In the genomic region with DNA sequence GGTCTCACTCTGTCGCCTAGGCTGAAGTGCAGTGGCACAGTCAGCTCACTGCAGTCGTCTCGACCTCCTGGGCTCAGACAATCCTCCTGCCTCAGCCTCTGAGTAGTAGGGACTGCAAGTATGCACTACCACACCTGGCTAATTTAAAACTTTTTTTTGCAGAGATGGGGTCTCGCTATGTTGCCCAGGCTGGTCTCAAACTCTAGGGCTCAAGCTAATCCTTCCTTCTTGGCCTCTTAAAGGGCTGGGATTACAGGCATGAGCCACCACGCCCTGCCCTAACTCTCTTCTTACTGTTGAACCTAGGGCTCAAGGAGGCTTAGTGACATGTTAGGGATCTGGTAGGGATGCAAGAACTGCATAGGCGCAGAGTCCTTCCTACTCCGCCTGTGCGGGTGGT, we compare ENCODE assay signal across 18 cellular contexts.
DNase-seq lines count a peak whose midpoint lies in the region; ATAC-seq, FAIRE-seq and TF ChIP-seq lines count a peak whose summit lies in the region.
"Had no signal": no experiment of that assay in that cellular context is flagged by ENCODE, and none has a peak within 500 bp of the region (broad histone marks: within the 10 kb centered on the region; RNA-seq: fewer than 3 reads in every experiment).

No MANE protein-coding gene starts in this region.

- 53% methylated on average over 8 of the region's 8 CpGs for WGBS in K562 (ENCODE audit: insufficient coverage, low coverage, missing lambda C conversion rate)

- H3K36me3 ChIP-seq in HEK293 (ENCODE audit: control insufficient read depth in 2 of 2, insufficient read depth in 1 of 2, low read length in 2 of 2) = peaks cover 0 to 19% of the 10 kb centered on the region in 2 experiments; a peak in 2 of 3 replicates
- H3K36me3 ChIP-seq in OCI-LY1 (ENCODE audit: insufficient read depth, low read length) = peaks cover 17% of the 10 kb centered on the region
- 0 out of 3 replicates have a peak, but pooled peaks cover 2% of the 10 kb centered on the region for H3K36me3 ChIP-seq in K562 (ENCODE audit: control insufficient read depth, insufficient read depth, low read length)
- H3K36me3 ChIP-seq in A673 (ENCODE audit: insufficient read depth, low read length, poor library complexity, severe bottlenecking) = no peaks in the 10 kb centered on the region
- peaks cover 9% of the 10 kb centered on the region; the same call in 1 of the 2 replicates for H3K36me3 ChIP-seq in MG63
- H3K36me3 ChIP-seq: HAP-1 had no signal

- H3K27me3 Mint-ChIP-seq in neural crest cell (ENCODE audit: low read depth) = no peaks in the 10 kb centered on the region
- H3K27me3 Mint-ChIP-seq: CD4-positive, alpha-beta memory T cell had no signal

- H3K9me3 Mint-ChIP-seq in neural crest cell = no peaks in the 10 kb centered on the region
- H3K9me3 Mint-ChIP-seq: CD14-positive monocyte; CD4-positive, alpha-beta memory T cell had no signal

- H3F3A ChIP-seq in OCI-LY1 (ENCODE audit: insufficient read depth, low read length) = no peaks in the 10 kb centered on the region

- H3K27ac ChIP-seq in HEK293 (ENCODE audit: extremely low read depth, low read depth, low read length) (no peak overlapping the region), OCI-LY1 (ENCODE audit: low read depth, low read length, poor library complexity, severe bottlenecking) (peak overlapping the region; percentile 64), K562 (ENCODE audit: extremely low read depth, low read depth, low read length) (no peak overlapping the region), A673 (ENCODE audit: low read depth, low read length, poor library complexity, severe bottlenecking) (no peak overlapping the region)
- H3K27ac ChIP-seq: A549, BLaER1, GM23248, HL-60 had no signal

- no TSS peak for BruUV-seq in K562 (replicated peaks; lab: Mats Ljungman, UMichigan)
- no TSS peak for BruUV-seq in A673 (replicated peaks; lab: Mats Ljungman, UMichigan)

- peak; percentile 12; the same call in 2 of the 3 replicates for ATAC-seq in K562
- ATAC-seq: A549 had no signal

- TF ChIP-seq CTCF in HEK293 (tag by site-specific recombination; IDR thresholded peaks at IDR 0.05) (no peak), OCI-LY1 (IDR thresholded peaks at IDR 0.05; ENCODE audit: low read length) (no peak), K562 (IDR thresholded peaks at IDR 0.05 in 2 of 3, conservative IDR thresholded peaks at IDR 0.05 in 1 of 3; ENCODE audit: insufficient read depth in 2 of 3, low read depth in 1 of 3, low read length in 3 of 3) (no peak), neural crest cell (conservative IDR thresholded peaks at IDR 0.05) (no peak), A673 (conservative IDR thresholded peaks at IDR 0.05; ENCODE audit: low read depth, low read length) (no peak)

- no peak for FAIRE-seq in K562 (lab: Jason Lieb, UNC)
- FAIRE-seq: A549, GM19239 had no signal

- H3K36me3 Mint-ChIP-seq in neural crest cell (ENCODE audit: low read depth) = peaks cover 2% of the 10 kb centered on the region

- POLR2A ChIA-PET in HEK293 (lab: Yijun Ruan, JAX) (interaction anchor here (0.6 kb wide), 1 partner anchor 262 kb away, joined by 3 read pairs; no protein-coding TSS in a partner anchor), K562 (lab: Yijun Ruan, JAX) (no interaction called here), A673 (lab: Charles Lee; ENCODE audit: low non-redundant PET) (no interaction called here)

- DNase-seq in K562 (ENCODE audit: extremely low read depth in 1 of 4, low spot score in 3 of 4) = no peak
- no peak for DNase-seq in neural crest cell (ENCODE audit: low read depth, low spot score)
- no peak for DNase-seq in A673 (ENCODE audit: low spot score)
- no peak for DNase-seq in MG63
- DNase-seq in A172 (ENCODE audit: low spot score) = no peak
- DNase-seq: CD4-positive, alpha-beta memory T cell; DMS153; DMS79; GF-D8; GM23248 had no signal

- no peaks in the 10 kb centered on the region for H3K9me1 ChIP-seq in K562 (ENCODE audit: control insufficient read depth, insufficient read depth, low read length)

- H3K9me2 ChIP-seq in OCI-LY1 (ENCODE audit: low read depth, low read length) = no peaks in the 10 kb centered on the region

- H3K4me1 Mint-ChIP-seq in neural crest cell = peaks cover 5% of the 10 kb centered on the region

- H4K20me1 ChIP-seq in OCI-LY1 (ENCODE audit: insufficient read depth, low read length) (no peaks in the 10 kb centered on the region), K562 (replicated peaks; ENCODE audit: control insufficient read depth, insufficient read depth, low read length) (no peaks in the 10 kb centered on the region)
- H4K20me1 ChIP-seq: BLaER1 had no signal

- H3K4me1 ChIP-seq in HEK293 (ENCODE audit: control insufficient read depth, insufficient read depth, low read length) (no peaks in the 10 kb centered on the region), OCI-LY1 (ENCODE audit: insufficient read depth, low read length, severe bottlenecking) (peaks cover 65% of the 10 kb centered on the region), K562 (replicated peaks in 1 of 2; ENCODE audit: control insufficient read depth in 2 of 2, insufficient read depth in 2 of 2, low read length in 2 of 2) (peaks cover 5 to 10% of the 10 kb centered on the region in 2 experiments; a peak in 4 of 5 replicates), A673 (ENCODE audit: insufficient read depth, low read length, poor library complexity, severe bottlenecking) (no peaks in the 10 kb centered on the region)
- H3K4me1 ChIP-seq: A549, HAP-1 had no signal

- in situ Hi-C loops in K562 (cut with MboI) = loop anchor here (25.0 kb wide), 1 partner anchor 729 kb away; no protein-coding TSS in a partner anchor

- CTCF ChIA-PET in HEK293 (lab: Yijun Ruan, JAX) = interaction anchor here (0.5 kb wide), 1 partner anchor 88 kb away, joined by 5 read pairs; no protein-coding TSS in a partner anchor
- CTCF ChIA-PET in K562 (lab: Yijun Ruan, JAX; ENCODE audit: low intra/inter-chr PET ratio) = no interaction called here
- CTCF ChIA-PET in A673 (lab: Charles Lee) = interaction anchor here (0.5 kb wide), 1 partner anchor 633 kb away, joined by 3 read pairs; no protein-coding TSS in a partner anchor

- H3K27ac Mint-ChIP-seq in neural crest cell (ENCODE audit: unreplicated experiment) = peak overlapping the region; percentile 9

- intact Hi-C loops in K562 (cut with micrococcal nuclease) (no loop called here), A673 (cut with micrococcal nuclease; ENCODE audit: unreplicated experiment) (loop anchor here (10.0 kb wide), 1 partner anchor 51 kb away; no protein-coding TSS in a partner anchor)

- H3K27me3 ChIP-seq in OCI-LY1 (ENCODE audit: insufficient read depth, low read length) = no peaks in the 10 kb centered on the region
- no peaks in the 10 kb centered on the region for H3K27me3 ChIP-seq in K562 (ENCODE audit: control insufficient read depth in 2 of 2, insufficient read depth in 2 of 2, low read length in 2 of 2)
- no peaks in the 10 kb centered on the region for H3K27me3 ChIP-seq in A673 (replicated peaks; ENCODE audit: insufficient read depth, low read depth, low read length, poor library complexity)
- no peaks in the 10 kb centered on the region for H3K27me3 ChIP-seq in MG63
- H3K27me3 ChIP-seq: BLaER1 had no signal

- no peak overlapping the region for H3K4me3 Mint-ChIP-seq in neural crest cell
- H3K4me3 Mint-ChIP-seq: CD14-positive monocyte; CD4-positive, alpha-beta memory T cell had no signal

- no peak for TF ChIP-seq RAD21 in K562 (CRISPR knock-in tag; conservative IDR thresholded peaks at IDR 0.05 in 1 of 2, IDR thresholded peaks at IDR 0.05 in 1 of 2)

- no peak for TF ChIP-seq POLR2A in K562 (conservative IDR thresholded peaks at IDR 0.05)

- H3K9ac ChIP-seq in OCI-LY1 (ENCODE audit: low read length) = no peak overlapping the region; the same call in 1 of the 2 replicates
- no peak overlapping the region for H3K9ac ChIP-seq in K562 (ENCODE audit: insufficient read depth in 1 of 2, low read depth in 2 of 2, low read length in 2 of 2)
- H3K9ac ChIP-seq: BLaER1, GM23248 had no signal

- H3K79me2 ChIP-seq in OCI-LY1 (ENCODE audit: insufficient read depth, low read length) = peaks cover 12% of the 10 kb centered on the region
- H3K79me2 ChIP-seq in K562 (ENCODE audit: control insufficient read depth, insufficient read depth, low read length) = no peaks in the 10 kb centered on the region

- no peak overlapping the region for H2AFZ ChIP-seq in OCI-LY1 (ENCODE audit: low read length)
- no peak overlapping the region for H2AFZ ChIP-seq in K562 (ENCODE audit: low read depth, low read length)
- H2AFZ ChIP-seq: GM23248 had no signal

- no peak for TF ChIP-seq EP300 in K562 (IDR thresholded peaks at IDR 0.05; ENCODE audit: low read length)

- H3K9me3 ChIP-seq in HEK293 (ENCODE audit: control insufficient read depth, insufficient read depth, low read depth, low read length) (no peaks in the 10 kb centered on the region), OCI-LY1 (ENCODE audit: low read length) (no peaks in the 10 kb centered on the region), K562 (replicated peaks; ENCODE audit: control insufficient read depth, insufficient read depth, low read depth, low read length) (no peaks in the 10 kb centered on the region), A673 (ENCODE audit: low read depth, low read length, poor library complexity, severe bottlenecking) (no peaks in the 10 kb centered on the region), MG63 (no peaks in the 10 kb centered on the region)
- H3K9me3 ChIP-seq: A549, BLaER1, HAP-1 had no signal

- no peak overlapping the region; the same call in 1 of the 2 replicates for H3K4me2 ChIP-seq in OCI-LY1 (ENCODE audit: low read length)
- no peak overlapping the region for H3K4me2 ChIP-seq in K562 (ENCODE audit: insufficient read depth, low read length)
- H3K4me2 ChIP-seq: A549 had no signal

- no peak overlapping the region for H3K4me3 ChIP-seq in HEK293 (ENCODE audit: low read depth, low read length)
- H3K4me3 ChIP-seq in OCI-LY1 (ENCODE audit: low read depth, low read length, poor library complexity, severe bottlenecking) = no peak overlapping the region
- H3K4me3 ChIP-seq in K562 = no peak overlapping the region
- no peak overlapping the region for H3K4me3 ChIP-seq in A673 (ENCODE audit: low read depth, low read length, poor library complexity, severe bottlenecking)
- no peak overlapping the region for H3K4me3 ChIP-seq in MG63
- H3K4me3 ChIP-seq: A549, BLaER1, GM23248, HAP-1 had no signal

TF ChIP-seq in HEK293, 187 proteins besides CTCF, POLR2A, EP300 and RAD21:
- TF ChIP-seq ZNF121 (tag by site-specific recombination; IDR thresholded peaks at IDR 0.05) (0 out of 2 replicates have a peak, but pooled peaks have one; percentile 30), ZNF521 (tag by site-specific recombination; IDR thresholded peaks at IDR 0.05) (no peak)

TF ChIP-seq in K562, 482 proteins besides CTCF, POLR2A, EP300 and RAD21:
- TF ChIP-seq BCOR (IDR thresholded peaks at IDR 0.05) (no peak), ZNF121 (CRISPR knock-in tag; conservative IDR thresholded peaks at IDR 0.05) (peak; percentile 67; the same call in 1 of the 2 replicates)

Comparison
In these comparisons a context has a peak if more than half of its experiments do, and no peak if none do; other contexts are left out.
1. Of the 44 proteins assayed by ChIP-seq in both K562 and HEK293: peak only in K562: none; only in HEK293: none; in both: ZNF121; in neither: 43.